Comparison of ENCODE assay signal across 12 cellular contexts in the genomic region with DNA sequence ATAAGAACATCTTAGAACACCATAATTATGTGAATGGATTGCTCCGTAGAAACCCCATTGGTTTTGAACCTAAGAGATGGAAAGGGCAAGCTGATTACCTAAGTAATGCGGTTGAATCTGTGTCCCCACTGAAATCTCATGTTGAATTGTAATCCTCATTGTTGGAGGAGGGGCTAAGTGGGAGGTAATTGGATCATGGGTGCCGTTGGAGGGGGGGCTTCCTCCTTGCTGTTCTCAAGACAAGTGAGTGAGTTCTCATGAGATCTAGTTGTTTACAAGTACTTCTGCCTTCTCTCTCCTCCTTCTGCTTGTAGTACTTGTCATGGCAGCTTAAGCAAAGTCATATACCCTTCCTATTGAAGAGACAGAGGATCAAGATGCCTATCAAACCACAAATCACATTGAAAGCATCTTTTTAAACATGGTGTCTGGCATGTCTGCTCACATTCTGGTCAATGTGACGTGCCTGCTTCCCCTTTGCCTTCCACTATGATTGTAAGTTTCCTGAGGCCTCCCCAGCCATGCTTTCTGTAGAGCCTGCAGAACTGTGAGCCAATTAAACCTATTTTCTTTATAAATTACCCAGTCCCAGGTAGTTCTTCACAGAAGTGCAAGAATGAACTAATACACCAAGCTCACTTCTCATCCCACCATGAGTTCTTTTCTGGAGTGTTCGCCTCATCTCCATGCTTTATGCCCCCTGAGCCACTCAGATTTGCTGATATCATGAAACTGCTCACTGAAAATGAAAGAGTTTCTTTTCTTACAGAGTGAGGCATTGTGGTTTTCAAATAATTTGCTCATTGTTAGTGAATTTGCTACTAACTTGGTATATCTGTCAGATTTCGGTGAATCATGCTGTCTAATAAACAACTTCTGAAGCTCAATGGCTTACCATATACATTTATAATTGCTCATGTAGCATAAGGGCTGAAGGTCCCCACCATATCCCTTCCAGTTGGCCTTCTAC. TPM values are rescaled to one million over a fixed set of nuclear protein-coding genes. Genes with fewer than 3 reads are reported as not detected.
DNase-seq lines count a peak whose midpoint lies in the region; ATAC-seq and TF ChIP-seq lines count a peak whose summit lies in the region.
"Had no signal": no experiment of that assay in that cellular context is flagged by ENCODE, and none has a peak within 500 bp of the region (broad histone marks: within the 10 kb centered on the region; RNA-seq: fewer than 3 reads in every experiment).

No MANE protein-coding gene starts in this region.

- H3K4me2 ChIP-seq in GM23248 (ENCODE audit: unreplicated experiment): peak overlapping the region; percentile 33

- no peak for TF ChIP-seq CTCF in fibroblast of mammary gland (conservative IDR thresholded peaks at IDR 0.05; ENCODE audit: control insufficient read depth, insufficient read depth, low read depth, low read length)

- no peak overlapping the region for H2AFZ ChIP-seq in GM23248

- H3K9me2 ChIP-seq in GM23248 (ENCODE audit: insufficient read depth): no peaks in the 10 kb centered on the region

- intact Hi-C loops in CD4-positive, alpha-beta memory T cell (cut with micrococcal nuclease): no loop called here

- peak overlapping the region; percentile 45 for H3K27ac ChIP-seq in GM23248
- H3K27ac ChIP-seq in CD4-positive, alpha-beta memory T cell (ENCODE audit: low read depth, low read length): no peak overlapping the region

- no peaks in the 10 kb centered on the region for H4K20me1 ChIP-seq in GM23248 (ENCODE audit: insufficient read depth)

- no peaks in the 10 kb centered on the region for H3K4me1 Mint-ChIP-seq in CD4-positive, alpha-beta memory T cell
- H3K4me1 Mint-ChIP-seq: activated CD4-positive, alpha-beta T cell treated with anti-CD3 and anti-CD28 coated beads, Interleukin-2, amount 10 ng/mL, durations not matched to agents 24 days and 14 days had no signal

- no peak overlapping the region for H3K4me3 Mint-ChIP-seq in CD4-positive, alpha-beta memory T cell
- H3K4me3 Mint-ChIP-seq: activated CD4-positive, alpha-beta T cell treated with anti-CD3 and anti-CD28 coated beads, Interleukin-2, amount 10 ng/mL, durations not matched to agents 24 days and 14 days had no signal

- CTCF ChIA-PET in CD4-positive, alpha-beta memory T cell (lab: Charles Lee; ENCODE audit: partially characterized antibody): no interaction called here

- no peaks in the 10 kb centered on the region for H3K79me2 ChIP-seq in GM23248 (ENCODE audit: insufficient read depth)

- peak; percentile 95 for ATAC-seq in GM18870 (IDR thresholded peaks at IDR 0.05; ENCODE audit: unreplicated experiment)
- ATAC-seq in HG03378 (IDR thresholded peaks at IDR 0.05; ENCODE audit: unreplicated experiment): peak; percentile 74

- H3F3A ChIP-seq in GM23248 (ENCODE audit: insufficient read depth): peaks cover 14% of the 10 kb centered on the region

- H3K4me3 ChIP-seq in GM23248 (no peak overlapping the region), fibroblast of mammary gland (ENCODE audit: control insufficient read depth, low read depth, low read length) (no peak overlapping the region)
- no peak overlapping the region for H3K4me3 ChIP-seq in CD4-positive, alpha-beta memory T cell (ENCODE audit: low read length in 2 of 2)

- peaks cover 0 to 4% (median 0%) of the 10 kb centered on the region in 8 donors for H3K9me3 Mint-ChIP-seq in CD4-positive, alpha-beta memory T cell
- H3K9me3 Mint-ChIP-seq: activated CD4-positive, alpha-beta T cell treated with anti-CD3 and anti-CD28 coated beads, Interleukin-2, amount 10 ng/mL, durations not matched to agents 24 days and 14 days had no signal

- H3K9ac ChIP-seq in GM23248: no peak overlapping the region

- POLR2A ChIA-PET in CD4-positive, alpha-beta memory T cell (lab: Charles Lee; ENCODE audit: partially characterized antibody): no interaction called here

- DNase-seq in GM23248 (peak; percentile 67), fibroblast of mammary gland (ENCODE audit: low read depth) (peak; percentile 39), ecto neural progenitor cell (ENCODE audit: low spot score) (no peak), globus pallidus (ENCODE audit: low spot score) (no peak)
- no peak for DNase-seq in CD4-positive, alpha-beta memory T cell
- DNase-seq in stimulated activated CD4-positive, alpha-beta T cell treated with anti-CD3 and anti-CD28 coated beads, Interleukin-4, amount 100 ng/mL, for 1 hour: no peak
- DNase-seq: activated CD4-positive, alpha-beta T cell treated with anti-CD3 and anti-CD28 coated beads, Interleukin-2, amount 10 ng/mL, durations not matched to agents 24 days and 14 days; DMS 273 treated with DMSO at 0.1 percent for 48 hours; kidney had no signal

- H3K27me3 Mint-ChIP-seq in CD4-positive, alpha-beta memory T cell: peaks cover 1 to 3% of the 10 kb centered on the region in 2 donors

- no peaks in the 10 kb centered on the region for H3K9me3 ChIP-seq in GM23248 (ENCODE audit: low read depth)
- no peaks in the 10 kb centered on the region for H3K9me3 ChIP-seq in CD4-positive, alpha-beta memory T cell (ENCODE audit: control insufficient read depth in 1 of 2, low read length in 2 of 2)

- 72 to 75% methylated on average over 6 of the region's 6 CpGs for WGBS in GM23248 (ENCODE audit: low coverage in 1 of 2, low lambda C conversion rate in 2 of 2, missing lambda C conversion rate in 2 of 2), 2 experiments

- no peaks in the 10 kb centered on the region for H3K36me3 ChIP-seq in GM23248 (ENCODE audit: low read depth)
- H3K36me3 ChIP-seq in CD4-positive, alpha-beta memory T cell (ENCODE audit: insufficient read depth, low read length): no peaks in the 10 kb centered on the region

- in situ Hi-C loops in GM23248 (cut with MboI): no loop called here

- H3K36me3 Mint-ChIP-seq in CD4-positive, alpha-beta memory T cell: no peaks in the 10 kb centered on the region

- H3K4me1 ChIP-seq in GM23248 (ENCODE audit: insufficient read depth): peaks cover 8% of the 10 kb centered on the region
- H3K4me1 ChIP-seq in CD4-positive, alpha-beta memory T cell (ENCODE audit: insufficient read depth, low read length): no peaks in the 10 kb centered on the region

- no peak overlapping the region for H3K27ac Mint-ChIP-seq in CD4-positive, alpha-beta memory T cell
- H3K27ac Mint-ChIP-seq: activated CD4-positive, alpha-beta T cell treated with anti-CD3 and anti-CD28 coated beads, Interleukin-2, amount 10 ng/mL, durations not matched to agents 24 days and 14 days had no signal

- no peaks in the 10 kb centered on the region for H3K27me3 ChIP-seq in GM23248 (replicated peaks; ENCODE audit: insufficient read depth)
- no peaks in the 10 kb centered on the region for H3K27me3 ChIP-seq in CD4-positive, alpha-beta memory T cell (ENCODE audit: insufficient read depth, low read length)

RNA-seq across cellular contexts. Expression of a gene that starts 23.6 kb away (rescaled TPM):
- total RNA-seq in GM23248 (2014; rRNA removed; shearing (Covaris generic)): 3.8 and 5.9 TPM in 2 replicates
- 3.1 and 3.3 TPM in 2 replicates for polyA plus RNA-seq in GM23248 (2016; fragmentation: Nextera tagmentation; extraction: Ambion mirVana)
- not detected for total RNA-seq in CD4-positive, alpha-beta memory T cell
- not detected for polyA plus RNA-seq in CD4-positive, alpha-beta memory T cell
- total RNA-seq: activated CD4-positive, alpha-beta T cell treated with anti-CD3 and anti-CD28 coated beads, Interleukin-2, amount 10 ng/mL, durations not matched to agents 24 days and 14 days; epithelial cell of proximal tubule had no signal

Comparison
In these comparisons a context has a peak if more than half of its experiments do, and no peak if none do; other contexts are left out.
1. DNase-seq: peak in GM23248 (single experiment) and fibroblast of mammary gland (single experiment); none in CD4-positive, alpha-beta memory T cell (0 of 5), ecto neural progenitor cell (single experiment), stimulated activated CD4-positive, alpha-beta T cell treated with anti-CD3 and anti-CD28 coated beads, Interleukin-4, amount 100 ng/mL, for 1 hour (single experiment) and globus pallidus (single experiment).